In genomic region chr3:99236576-99236975, GRCh38 we compare ENCODE assay signal across 23 cellular contexts.
"Had no signal": no experiment of that assay in that cellular context is flagged by ENCODE, and none has a peak within 500 bp of the region (broad histone marks: within the 10 kb centered on the region; RNA-seq: fewer than 3 reads in every experiment).

No MANE protein-coding gene starts in this region.

- H3K27ac ChIP-seq: gastrocnemius medialis, heart right ventricle, left ventricle myocardium inferior, lower lobe of right lung, pancreas, suprapubic skin, thyroid gland had no signal

- DNase-seq: effector memory CD4-positive, alpha-beta T cell; gastrocnemius medialis; heart right ventricle; hypothalamus; left ventricle myocardium inferior; lower lobe of right lung; mesendoderm; naive B cell; occipital lobe; pancreas; right cardiac atrium; small intestine; stimulated activated CD4-positive, alpha-beta T cell treated with anti-CD3 and anti-CD28 coated beads, Interleukin-12 subunit alpha, Interleukin-12 subunit beta, amount 100 ng/mL, for 4 hours; stimulated activated naive CD4-positive, alpha-beta T cell treated with Interleukin-2 at 50 U/mL for 16 hours; thyroid gland had no signal

- H3K27ac Mint-ChIP-seq: naive B cell, nephron, progenitor cell of endocrine pancreas, type B pancreatic cell had no signal

- H3K27me3 Mint-ChIP-seq: naive B cell, progenitor cell of endocrine pancreas, type B pancreatic cell had no signal

- H3K27me3 ChIP-seq: gastrocnemius medialis, heart right ventricle, pancreas, suprapubic skin, thyroid gland had no signal

- H3K4me3 Mint-ChIP-seq: naive B cell, nephron, type B pancreatic cell had no signal

- H3K9me3 Mint-ChIP-seq: nephron, type B pancreatic cell had no signal

- ATAC-seq: esophagus mucosa, gastrocnemius medialis, heart right ventricle, lower lobe of right lung, pancreas, right cardiac atrium had no signal

- FAIRE-seq: endometrium, islet of Langerhans, small intestine, urothelium cell line had no signal

- H3K36me3 ChIP-seq: gastrocnemius medialis, heart right ventricle, left ventricle myocardium inferior, lower lobe of right lung, pancreas, suprapubic skin, thyroid gland had no signal

- H3K4me1 Mint-ChIP-seq: naive B cell, nephron had no signal

- H3K36me3 Mint-ChIP-seq: naive B cell, type B pancreatic cell had no signal

- H3K4me3 ChIP-seq: gastrocnemius medialis, heart right ventricle, left ventricle myocardium inferior, lower lobe of right lung, pancreas, suprapubic skin, thyroid gland had no signal

- H3K9me3 ChIP-seq: gastrocnemius medialis, left ventricle myocardium inferior, lower lobe of right lung, pancreas, suprapubic skin, thyroid gland had no signal

- H3K4me1 ChIP-seq: gastrocnemius medialis, left ventricle myocardium inferior, lower lobe of right lung, pancreas, suprapubic skin had no signal
